ENCODE assay signal across 21 cellular contexts in genomic region chr6:75800708-75801505, GRCh38. TPM values are rescaled to one million over a fixed set of nuclear protein-coding genes. Genes with fewer than 3 reads are reported as not detected.
DNase-seq lines count a peak whose midpoint lies in the region; ATAC-seq and TF ChIP-seq lines count a peak whose summit lies in the region.
"Had no signal": no experiment of that assay in that cellular context is flagged by ENCODE, and none has a peak within 500 bp of the region (broad histone marks: within the 10 kb centered on the region; RNA-seq: fewer than 3 reads in every experiment).

No MANE protein-coding gene starts in this region.

- H3K9me3 ChIP-seq in HCT116 (ENCODE audit: control insufficient read depth in 1 of 2, insufficient read depth in 1 of 2, low read depth in 1 of 2, low read length in 2 of 2) (no peaks in the 10 kb centered on the region), thyroid gland (no peaks in the 10 kb centered on the region)
- H3K9me3 ChIP-seq: BLaER1, Peyer's patch had no signal

- no peak for TF ChIP-seq RAD21 in HCT116 (IDR thresholded peaks at IDR 0.05; ENCODE audit: low read depth)

- no peak for DNase-seq in HCT116 (ENCODE audit: low read depth, low spot score)
- DNase-seq in WTC11 (ENCODE audit: low spot score), result no peak
- DNase-seq in left kidney (ENCODE audit: low read depth, low spot score), result peak; percentile 7
- DNase-seq in thyroid gland, result peak; percentile 27 to 51
- no peak for DNase-seq in H7
- DNase-seq in NCI-H69 (lab: John Stamatoyannopoulos, UW), result no peak
- DNase-seq: ACHN; Caco-2; CD4-positive, alpha-beta T cell; DMS 273 treated with DMSO at 0.1 percent for 48 hours; GDM1; KBM-7; NCI-H1694; NCI-H2081; NCI-H748 treated with DMSO at 0.1 percent for 48 hours; Peyer's patch had no signal

- H3K9me3 Mint-ChIP-seq in WTC11, result peaks cover 11% of the 10 kb centered on the region
- H3K9me3 Mint-ChIP-seq: CD4-positive, alpha-beta T cell had no signal

- H3K27me3 Mint-ChIP-seq in WTC11 (ENCODE audit: low read depth), result no peaks in the 10 kb centered on the region

- ATAC-seq in HCT116 (peak; percentile 34), WTC11 (peak; percentile 53), GM18520 (IDR thresholded peaks at IDR 0.05; ENCODE audit: unreplicated experiment) (no peak), HG02798 (IDR thresholded peaks at IDR 0.05; ENCODE audit: poor library complexity, unreplicated experiment) (no peak)
- ATAC-seq: SK-N-SH treated with all-trans-retinoic acid at 6 μM for 48 hours had no signal

- CTCF ChIA-PET in HCT116 (lab: Charles Lee), result no interaction called here
- CTCF ChIA-PET in WTC11 (lab: Charles Lee), result interaction anchor here (1.1 kb wide), 1 partner anchor 43 kb away, joined by 3 read pairs; no protein-coding TSS in a partner anchor

- WGBS in thyroid gland, 2 donors, result 74 to 78% methylated on average over 9 of the region's 9 CpGs

- H3K9ac ChIP-seq in HCT116 (ENCODE audit: low read length), result no peak overlapping the region
- H3K9ac ChIP-seq: BLaER1 had no signal

- no TSS peak for BruUV-seq in HCT116 (replicated peaks; lab: Mats Ljungman, UMichigan)

- H4K20me1 ChIP-seq in HCT116 (ENCODE audit: insufficient read depth), result no peaks in the 10 kb centered on the region
- H4K20me1 ChIP-seq: BLaER1 had no signal

- H3K79me2 ChIP-seq in HCT116 (ENCODE audit: insufficient read depth, low read length), result peaks cover 15% of the 10 kb centered on the region

- H3K4me3 Mint-ChIP-seq in WTC11, result no peak overlapping the region
- H3K4me3 Mint-ChIP-seq: CD4-positive, alpha-beta T cell had no signal

- no peak overlapping the region for H2AFZ ChIP-seq in HCT116 (ENCODE audit: low read depth, low read length, poor library complexity, severe bottlenecking)

- intact Hi-C loops in HCT116 (cut with micrococcal nuclease), result no loop called here
- intact Hi-C loops in thyroid gland (cut with DNase I), result no loop called here

- H3K27ac ChIP-seq in HCT116 (ENCODE audit: low read depth, low read length) (no peak overlapping the region), thyroid gland (no peak overlapping the region)
- H3K27ac ChIP-seq: BLaER1, HL-60, Peyer's patch had no signal

- H3K4me3 ChIP-seq in HCT116 (replicated peaks in 1 of 2; ENCODE audit: low read depth in 1 of 2, low read length in 2 of 2), result no peak overlapping the region
- no peak overlapping the region for H3K4me3 ChIP-seq in thyroid gland (replicated peaks in 1 of 3)
- H3K4me3 ChIP-seq in H7 (ENCODE audit: insufficient read depth, low read depth, low read length), result no peak overlapping the region
- H3K4me3 ChIP-seq: BLaER1, Peyer's patch had no signal

- peak overlapping the region; percentile 54; the same call in 1 of the 2 replicates for H3K27ac Mint-ChIP-seq in WTC11
- H3K27ac Mint-ChIP-seq: CD4-positive, alpha-beta T cell had no signal

- peaks cover 3% of the 10 kb centered on the region; the same call in 1 of the 2 replicates for H3K36me3 Mint-ChIP-seq in WTC11

- no peaks in the 10 kb centered on the region for H3K27me3 ChIP-seq in HCT116 (ENCODE audit: insufficient read depth, low read length)
- no peaks in the 10 kb centered on the region for H3K27me3 ChIP-seq in thyroid gland
- H3K27me3 ChIP-seq in H7 (ENCODE audit: control insufficient read depth, insufficient read depth, low read length), result no peaks in the 10 kb centered on the region
- H3K27me3 ChIP-seq: BLaER1, Peyer's patch had no signal

- TF ChIP-seq CTCF in HCT116 (IDR thresholded peaks at IDR 0.05 in 2 of 3, conservative IDR thresholded peaks at IDR 0.05 in 1 of 3; ENCODE audit: borderline replicate concordance in 1 of 3, insufficient read depth in 1 of 3, low read depth in 2 of 3, low read length in 2 of 3) (no peak), WTC11 (IDR thresholded peaks at IDR 0.05) (no peak), thyroid gland (IDR thresholded peaks at IDR 0.05) (no peak)

- H3K4me2 ChIP-seq in HCT116 (ENCODE audit: low read length), result no peak overlapping the region
- H3K4me2 ChIP-seq: BLaER1 had no signal

- H3K4me1 ChIP-seq in HCT116 (ENCODE audit: control insufficient read depth in 1 of 2, insufficient read depth in 2 of 2, low read length in 2 of 2) (peaks cover 0 to 8% of the 10 kb centered on the region in 2 experiments; a peak in 2 of 4 replicates), thyroid gland (peaks cover 13 to 14% of the 10 kb centered on the region in 2 donors)
- H3K4me1 ChIP-seq: BLaER1, Caco-2, Peyer's patch had no signal

- no peak for TF ChIP-seq POLR2A in HCT116 (IDR thresholded peaks at IDR 0.05; ENCODE audit: borderline replicate concordance, extremely low read depth, insufficient read depth, insufficient read length)
- TF ChIP-seq POLR2A in thyroid gland (IDR thresholded peaks at IDR 0.05), result no peak

- H3K9me2 ChIP-seq in HCT116 (ENCODE audit: insufficient read depth), result no peaks in the 10 kb centered on the region

- no peaks in the 10 kb centered on the region for H3K36me3 ChIP-seq in HCT116 (ENCODE audit: control insufficient read depth in 1 of 2, insufficient read depth in 2 of 2, low read length in 2 of 2)
- no peaks in the 10 kb centered on the region for H3K36me3 ChIP-seq in thyroid gland
- H3K36me3 ChIP-seq in H7 (replicated peaks; ENCODE audit: control insufficient read depth, insufficient read depth, low read length), result no peaks in the 10 kb centered on the region
- H3K36me3 ChIP-seq: BLaER1, Peyer's patch had no signal

- RAD21 ChIA-PET in HCT116 (lab: Charles Lee; ENCODE audit: low non-redundant PET in 1 of 2, low total read pairs in 2 of 2, uncharacterized antibody in 2 of 2, unreplicated experiment in 2 of 2), result no interaction called here

- peaks cover 21% of the 10 kb centered on the region for H3K4me1 Mint-ChIP-seq in WTC11

- POLR2A ChIA-PET in HCT116 (lab: Charles Lee), result interaction anchor here (0.6 kb wide), 1 partner anchor 47 kb away, joined by 3 read pairs; no protein-coding TSS in a partner anchor
- POLR2A ChIA-PET in WTC11 (lab: Charles Lee), result interaction anchor here (0.6 kb wide), 1 partner anchor 304 kb away, joined by 3 read pairs; no protein-coding TSS in a partner anchor

TF ChIP-seq in HCT116, 20 proteins besides CTCF, POLR2A, EP300 and RAD21 (continues in another document):
- TF ChIP-seq SRF (IDR thresholded peaks at IDR 0.05; ENCODE audit: low read depth), result no peak
- TF ChIP-seq EGR1 (IDR thresholded peaks at IDR 0.05; ENCODE audit: low read depth), result no peak
- TF ChIP-seq SP1 (IDR thresholded peaks at IDR 0.05; ENCODE audit: low read depth), result no peak
- no peak for TF ChIP-seq EZH2phosphoT487 (IDR thresholded peaks at IDR 0.05; ENCODE audit: borderline replicate concordance)
- no peak for TF ChIP-seq MAX (IDR thresholded peaks at IDR 0.05)
- no peak for TF ChIP-seq JUND (IDR thresholded peaks at IDR 0.05)
- no peak for TF ChIP-seq CBX3 (IDR thresholded peaks at IDR 0.05; ENCODE audit: low read depth)
- no peak for TF ChIP-seq TCF7L2 (IDR thresholded peaks at IDR 0.05; ENCODE audit: borderline replicate concordance, extremely low read depth, insufficient read depth, insufficient read length)
- no peak for TF ChIP-seq POLR2AphosphoS5 (IDR thresholded peaks at IDR 0.05; ENCODE audit: low read depth, low read length)
- no peak for TF ChIP-seq CEBPB (IDR thresholded peaks at IDR 0.05; ENCODE audit: low read depth)

TF ChIP-seq in WTC11, 78 proteins besides CTCF, POLR2A, EP300 and RAD21:
- TF ChIP-seq KAT7 (CRISPR knock-in tag; IDR thresholded peaks at IDR 0.05; ENCODE audit: borderline replicate concordance), result no peak
- TF ChIP-seq HMGA2 (CRISPR knock-in tag; IDR thresholded peaks at IDR 0.05), result no peak
- TF ChIP-seq AR (CRISPR knock-in tag; IDR thresholded peaks at IDR 0.05), result no peak
- TF ChIP-seq ESRRA (CRISPR knock-in tag; IDR thresholded peaks at IDR 0.05; ENCODE audit: borderline replicate concordance), result no peak
- no peak for TF ChIP-seq MAX (CRISPR knock-in tag; IDR thresholded peaks at IDR 0.05)
- no peak for TF ChIP-seq FOXP1 (CRISPR knock-in tag; IDR thresholded peaks at IDR 0.05; ENCODE audit: borderline replicate concordance)
- TF ChIP-seq, protein P1, sequence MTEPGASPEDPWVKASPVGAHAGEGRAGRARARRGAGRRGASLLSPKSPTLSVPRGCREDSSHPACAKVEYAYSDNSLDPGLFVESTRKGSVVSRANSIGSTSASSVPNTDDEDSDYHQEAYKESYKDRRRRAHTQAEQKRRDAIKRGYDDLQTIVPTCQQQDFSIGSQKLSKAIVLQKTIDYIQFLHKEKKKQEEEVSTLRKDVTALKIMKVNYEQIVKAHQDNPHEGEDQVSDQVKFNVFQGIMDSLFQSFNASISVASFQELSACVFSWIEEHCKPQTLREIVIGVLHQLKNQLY (CRISPR knock-in tag; IDR thresholded peaks at IDR 0.05), result no peak
- no peak for TF ChIP-seq EMX1 (CRISPR knock-in tag; IDR thresholded peaks at IDR 0.05)
- no peak for TF ChIP-seq JAZF1 (CRISPR knock-in tag; IDR thresholded peaks at IDR 0.05)

RNA-seq across cellular contexts. Expression of gene MYO6, which starts 51.9 kb away (rescaled TPM):
- total RNA-seq in HCT116 (2021; ENCODE audit: unreplicated experiment) (44.1 TPM), WTC11 (2021) (32.6 to 40.5 TPM (median 40.5 TPM) in 3 replicates), thyroid gland (10 to 100 TPM; 36.1 to 45.3 (median 39.1) TPM)
- polyA plus RNA-seq in HCT116 (2012), result 16.3 and 16.7 TPM in 2 replicates
- 5.3 and 10.6 TPM in 2 replicates for total RNA-seq in H7 (2014; rRNA removed; shearing (Covaris generic))

Comparison
In these comparisons a context has a peak if more than half of its experiments do, and no peak if none do; other contexts are left out.
1. ATAC-seq: peak in HCT116 (single experiment) and WTC11 (single experiment); none in GM18520 (single experiment) and HG02798 (single experiment).
2. DNase-seq: peak in left kidney (single experiment) and thyroid gland (2 of 2); none in HCT116 (single experiment), WTC11 (single experiment), H7 (single experiment) and NCI-H69 (single experiment).